11 cellular contexts compared by ENCODE assay signal in genomic region chr10:71770255-71770654, GRCh38. TPM values are rescaled to one million over a fixed set of nuclear protein-coding genes. Genes with fewer than 3 reads are reported as not detected.
DNase-seq lines count a peak whose midpoint lies in the region; ATAC-seq and TF ChIP-seq lines count a peak whose summit lies in the region.
"Had no signal": no experiment of that assay in that cellular context is flagged by ENCODE, and none has a peak within 500 bp of the region (broad histone marks: within the 10 kb centered on the region; RNA-seq: fewer than 3 reads in every experiment).

No MANE protein-coding gene starts in this region.

- no TSS peak for BruUV-seq in mammary epithelial cell (replicated peaks; lab: Mats Ljungman, UMichigan)

- peak overlapping the region; percentile 43 to 99 (median 98) for H3K27ac ChIP-seq in heart right ventricle
- no peak overlapping the region for H3K27ac ChIP-seq in mammary epithelial cell (ENCODE audit: insufficient read depth, low read depth, low read length)
- peak overlapping the region; percentile 95 for H3K27ac ChIP-seq in muscle layer of duodenum (ENCODE audit: low read length)
- H3K27ac ChIP-seq: cardiac muscle cell, neural progenitor cell had no signal

- intact Hi-C loops in heart right ventricle (cut with DNase I) = loop anchor here in 8 of 10 donors (5.0 to 10.0 kb wide), 4 partner anchors 43 to 58 kb away; partner anchors contain the start of gene C10orf105 (in 1 of the 8)
- intact Hi-C loops in left cardiac atrium (cut with DNase I) = no loop called here
- intact Hi-C loops in mammary epithelial cell (cut with micrococcal nuclease) = no loop called here

- H3K36me3 ChIP-seq in heart right ventricle (peaks cover 0 to 27% (median 0%) of the 10 kb centered on the region in 9 donors), mammary epithelial cell (ENCODE audit: insufficient read depth, low read length) (no peaks in the 10 kb centered on the region), muscle layer of duodenum (ENCODE audit: control insufficient read depth in 1 of 2, insufficient read depth in 2 of 2, low read length in 2 of 2) (peaks cover 0 to 3% of the 10 kb centered on the region in 2 donors)
- H3K36me3 ChIP-seq: cardiac muscle cell, neural progenitor cell had no signal

- ATAC-seq in heart right ventricle (no peak), left cardiac atrium (no peak), GM18502 (IDR thresholded peaks at IDR 0.05; ENCODE audit: poor library complexity, unreplicated experiment) (no peak)

- 87 to 91% methylated on average over 3 of the region's 3 CpGs for WGBS in heart right ventricle, 2 donors
- 100% methylated on average over 3 of the region's 3 CpGs for WGBS in mammary epithelial cell (ENCODE audit: low coverage, missing lambda C conversion rate)

- CTCF ChIA-PET in mammary epithelial cell (lab: Charles Lee; ENCODE audit: low non-redundant PET) = no interaction called here

- H3K27me3 ChIP-seq in heart right ventricle = no peaks in the 10 kb centered on the region
- no peaks in the 10 kb centered on the region for H3K27me3 ChIP-seq in mammary epithelial cell (ENCODE audit: insufficient read depth, low read length)
- H3K27me3 ChIP-seq in muscle layer of duodenum (ENCODE audit: low read depth, low read length) = no peaks in the 10 kb centered on the region

- no peak for DNase-seq in heart right ventricle
- DNase-seq in left cardiac atrium = no peak
- DNase-seq in mammary epithelial cell = no peak
- no peak for DNase-seq in hippocampal formation (lab: John Stamatoyannopoulos, UW)
- no peak for DNase-seq in NAMALWA (ENCODE audit: low spot score)
- DNase-seq in GM13976 (ENCODE audit: low spot score) = no peak
- DNase-seq: SIG-M5 had no signal

- H3K4me1 ChIP-seq in heart right ventricle (peaks cover 48 to 96% (median 91%) of the 10 kb centered on the region in 9 donors), mammary epithelial cell (ENCODE audit: insufficient read depth, low read length) (peaks cover 78% of the 10 kb centered on the region), muscle layer of duodenum (ENCODE audit: control insufficient read depth in 1 of 2, insufficient read depth in 2 of 2, low read length in 2 of 2) (peaks cover 46 to 71% of the 10 kb centered on the region in 2 donors)

- no peak for TF ChIP-seq CTCF in heart right ventricle (IDR thresholded peaks at IDR 0.05)
- TF ChIP-seq CTCF in mammary epithelial cell (conservative IDR thresholded peaks at IDR 0.05 in 1 of 2, IDR thresholded peaks at IDR 0.05 in 1 of 2; ENCODE audit: extremely low read depth in 1 of 2, insufficient read depth in 1 of 2, low read depth in 1 of 2, low read length in 2 of 2) = no peak
- TF ChIP-seq CTCF in GM13976 (IDR thresholded peaks at IDR 0.05; ENCODE audit: borderline replicate concordance, control extremely low read depth, extremely low read depth, insufficient read depth, missing control alignments) = no peak

- H2AFZ ChIP-seq in mammary epithelial cell (ENCODE audit: low read depth, low read length) = no peak overlapping the region
- H2AFZ ChIP-seq: neural progenitor cell had no signal

- H4K20me1 ChIP-seq in mammary epithelial cell (ENCODE audit: insufficient read depth, low read length) = no peaks in the 10 kb centered on the region

- H3K4me3 ChIP-seq in heart right ventricle (peak overlapping the region in 8 of 10 donors; percentile 64 to 96 (median 94)), mammary epithelial cell (replicated peaks in 1 of 3; ENCODE audit: insufficient read depth in 1 of 3, low read depth in 2 of 3, low read length in 3 of 3) (no peak overlapping the region), muscle layer of duodenum (ENCODE audit: low read depth in 1 of 2, low read length in 2 of 2) (peak overlapping the region; percentile 65 to 90)
- H3K4me3 ChIP-seq: cardiac muscle cell, neural progenitor cell had no signal

- in situ Hi-C loops in mammary epithelial cell (cut with MboI; ENCODE audit: low sequenced_read_pairs in 2 of 2) (no loop called here), GM13976 (cut with MboI; ENCODE audit: low sequenced_read_pairs, unreplicated experiment) (no loop called here)

- no peak overlapping the region for H3K9ac ChIP-seq in mammary epithelial cell (ENCODE audit: insufficient read depth, low read length)
- H3K9ac ChIP-seq: neural progenitor cell had no signal

- no peaks in the 10 kb centered on the region for H3K9me3 ChIP-seq in heart right ventricle
- H3K9me3 ChIP-seq in mammary epithelial cell (replicated peaks; ENCODE audit: insufficient read depth, low read length) = no peaks in the 10 kb centered on the region
- H3K9me3 ChIP-seq in muscle layer of duodenum (ENCODE audit: control insufficient read depth in 1 of 2, low read length in 2 of 2) = no peaks in the 10 kb centered on the region

- peak overlapping the region; percentile 78 for H3K4me2 ChIP-seq in mammary epithelial cell (ENCODE audit: insufficient read depth, low read depth, low read length)
- H3K4me2 ChIP-seq: neural progenitor cell had no signal

- peaks cover 50% of the 10 kb centered on the region for H3K79me2 ChIP-seq in mammary epithelial cell (ENCODE audit: insufficient read depth, low read length)

- dilution Hi-C loops in mammary epithelial cell (cut with HindIII; ENCODE audit: low sequenced_read_pairs) = no loop called here

RNA-seq across cellular contexts. Expression of gene VSIR, which starts 3.1 kb away (rescaled TPM):
- total RNA-seq in heart right ventricle = 100 to 1,000 TPM in 1 of 10 donors, 10 to 100 TPM in 9; 36.6 to 112 (median 69.0) TPM
- polyA plus RNA-seq in heart right ventricle = 100 to 1,000 TPM in 1 of 2 donors, 10 to 100 TPM in 1; 47.0 to 102 TPM
- 10 to 100 TPM; 40.6 to 65.3 TPM for total RNA-seq in left cardiac atrium
- total RNA-seq in mammary epithelial cell = 10 to 100 TPM; 39.9 to 77.8 TPM
- 26.5 TPM for polyA plus RNA-seq in mammary epithelial cell
- 31.0 TPM for polyA minus RNA-seq in mammary epithelial cell

RNA-seq across cellular contexts. Expression of gene C10orf105, which starts 50.7 kb away (rescaled TPM):
- under 1 TPM in 5 of 10 donors, not detected in 5; 0.05 to 0.16 (median 0.07) TPM for total RNA-seq in heart right ventricle
- under 1 TPM; 0.03 to 0.15 TPM for polyA plus RNA-seq in heart right ventricle
- total RNA-seq in left cardiac atrium = under 1 TPM; 0.27 to 0.47 TPM
- total RNA-seq in mammary epithelial cell = under 1 TPM in 1 of 2 donors, not detected in 1; under 0.01 TPM
- not detected for polyA plus RNA-seq in mammary epithelial cell
- polyA minus RNA-seq in mammary epithelial cell = not detected
- polyA plus RNA-seq: cardiac muscle cell had no signal

Comparison
In these comparisons a context has a peak if more than half of its experiments do, and no peak if none do; other contexts are left out.
1. intact Hi-C loops: an anchor here in heart right ventricle (5.0 to 10.0 kb wide); none called in left cardiac atrium and mammary epithelial cell.
2. H3K4me3 ChIP-seq: peak in heart right ventricle (8 of 10) and muscle layer of duodenum (2 of 2); none in mammary epithelial cell (0 of 3).